Comparison of ENCODE assay signal across 15 cellular contexts in the genomic region with DNA sequence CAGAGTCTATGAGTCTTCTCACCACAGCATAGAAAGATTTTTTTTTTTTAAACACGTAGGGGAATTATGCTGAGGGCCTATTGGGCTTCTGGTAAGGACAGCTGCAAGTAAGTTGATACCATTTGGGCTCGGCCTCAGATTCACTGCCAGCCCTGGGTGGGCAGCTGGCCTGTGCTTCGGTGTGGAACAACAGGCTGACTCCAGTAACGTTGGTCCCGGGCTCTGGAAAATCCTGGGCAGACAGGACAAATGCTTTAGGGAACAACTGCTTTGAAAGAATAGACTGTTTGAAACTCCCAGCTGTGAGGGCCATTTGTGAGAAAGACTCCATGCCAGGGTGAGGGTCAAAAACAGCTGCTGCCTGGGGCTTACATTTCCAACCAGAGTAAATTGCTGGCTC.
DNase-seq lines count a peak whose midpoint lies in the region; ATAC-seq and TF ChIP-seq lines count a peak whose summit lies in the region.
"Had no signal": no experiment of that assay in that cellular context is flagged by ENCODE, and none has a peak within 500 bp of the region (broad histone marks: within the 10 kb centered on the region; RNA-seq: fewer than 3 reads in every experiment).

No MANE protein-coding gene starts in this region.

- POLR2A ChIA-PET in activated CD4-positive, alpha-beta memory T cell treated with anti-CD3 and anti-CD28 coated beads, Interleukin-2, amount 10 ng/mL, durations not matched to agents 7 days and 5 days (lab: Charles Lee), result no interaction called here
- POLR2A ChIA-PET in Caco-2 (lab: Charles Lee), result no interaction called here

- no peaks in the 10 kb centered on the region for H3K9me3 ChIP-seq in mesodermal cell (ENCODE audit: control insufficient read depth, low read length)
- H3K9me3 ChIP-seq in Caco-2, result no peaks in the 10 kb centered on the region
- H3K9me3 ChIP-seq: breast epithelium, transverse colon had no signal

- peaks cover 11% of the 10 kb centered on the region for H3K4me1 Mint-ChIP-seq in activated CD4-positive, alpha-beta memory T cell treated with anti-CD3 and anti-CD28 coated beads, Interleukin-2, amount 10 ng/mL, durations not matched to agents 7 days and 5 days
- H3K4me1 Mint-ChIP-seq in Caco-2 (ENCODE audit: low read depth, unreplicated experiment), result no peaks in the 10 kb centered on the region

- no peaks in the 10 kb centered on the region for H3K9me3 Mint-ChIP-seq in activated CD4-positive, alpha-beta memory T cell treated with anti-CD3 and anti-CD28 coated beads, Interleukin-2, amount 10 ng/mL, durations not matched to agents 7 days and 5 days
- no peaks in the 10 kb centered on the region for H3K9me3 Mint-ChIP-seq in Caco-2 (ENCODE audit: unreplicated experiment)
- H3K9me3 Mint-ChIP-seq: activated T-helper 1 cell treated with anti-CD3 and anti-CD28 coated beads, Interleukin-12 subunit alpha, Interleukin-12 subunit beta, Interleukin-2, Interleukin-4 antibody, amounts not matched to agents 30 ng/mL and 10 ng/mL and 1 ng/mL, durations not matched to agents 14 hours and 24 hours and 36 hours had no signal

- CTCF ChIA-PET in activated CD4-positive, alpha-beta memory T cell treated with anti-CD3 and anti-CD28 coated beads, Interleukin-2, amount 10 ng/mL, durations not matched to agents 7 days and 5 days (lab: Charles Lee), result no interaction called here
- CTCF ChIA-PET in Caco-2 (lab: Charles Lee), result no interaction called here

- no peak overlapping the region for H3K4me3 Mint-ChIP-seq in activated CD4-positive, alpha-beta memory T cell treated with anti-CD3 and anti-CD28 coated beads, Interleukin-2, amount 10 ng/mL, durations not matched to agents 7 days and 5 days
- H3K4me3 Mint-ChIP-seq in Caco-2 (ENCODE audit: unreplicated experiment), result no peak overlapping the region
- H3K4me3 Mint-ChIP-seq: activated T-helper 1 cell treated with anti-CD3 and anti-CD28 coated beads, Interleukin-12 subunit alpha, Interleukin-12 subunit beta, Interleukin-2, Interleukin-4 antibody, amounts not matched to agents 30 ng/mL and 10 ng/mL and 1 ng/mL, durations not matched to agents 14 hours and 24 hours and 36 hours had no signal

- H3K27ac ChIP-seq in mesodermal cell (ENCODE audit: low read depth, low read length, severe bottlenecking) (peak overlapping the region; percentile 49), substantia nigra (ENCODE audit: low read depth, low read length, poor library complexity, severe bottlenecking) (no peak overlapping the region)
- H3K27ac ChIP-seq: breast epithelium, GM23248, skin epidermis, transverse colon had no signal

- peaks cover 7% of the 10 kb centered on the region for H3K4me1 ChIP-seq in mesodermal cell (ENCODE audit: control insufficient read depth, insufficient read depth, low read length, poor library complexity, severe bottlenecking)
- no peaks in the 10 kb centered on the region for H3K4me1 ChIP-seq in Caco-2
- H3K4me1 ChIP-seq: breast epithelium, transverse colon had no signal

- H3K4me3 ChIP-seq in choroid plexus epithelial cell (ENCODE audit: low read depth, low read length) (no peak overlapping the region), mesodermal cell (ENCODE audit: extremely low read depth, insufficient read depth, low read length, poor library complexity, severe bottlenecking) (no peak overlapping the region), Caco-2 (ENCODE audit: low read depth, low read length) (no peak overlapping the region)
- H3K4me3 ChIP-seq: breast epithelium, GM23248, skin epidermis, transverse colon had no signal

- no TSS peak for BruUV-seq in Caco-2 (replicated peaks; lab: Mats Ljungman, UMichigan)

- ATAC-seq in HG02840 (IDR thresholded peaks at IDR 0.05; ENCODE audit: low FRiP score, unreplicated experiment) (no peak), GM19463 (IDR thresholded peaks at IDR 0.05; ENCODE audit: unreplicated experiment) (no peak)

- TF ChIP-seq CTCF in choroid plexus epithelial cell (conservative IDR thresholded peaks at IDR 0.05; ENCODE audit: low read depth, low read length) (no peak), Caco-2 (IDR thresholded peaks at IDR 0.05; ENCODE audit: insufficient read depth in 1 of 2, low read depth in 1 of 2, low read length in 1 of 2, severe bottlenecking in 1 of 2, unreplicated experiment in 1 of 2) (no peak)

- H3K36me3 ChIP-seq in mesodermal cell (ENCODE audit: control insufficient read depth, insufficient read depth, low read length) (no peaks in the 10 kb centered on the region), Caco-2 (ENCODE audit: control insufficient read depth, insufficient read depth, low read length) (no peaks in the 10 kb centered on the region)
- H3K36me3 ChIP-seq: breast epithelium, transverse colon had no signal

- WGBS in mesodermal cell (ENCODE audit: insufficient coverage in 2 of 2), 2 experiments, result 34 to 43% methylated on average over 5 of the region's 5 CpGs

- intact Hi-C loops in Caco-2 (cut with micrococcal nuclease; ENCODE audit: unreplicated experiment), result no loop called here

- no peak overlapping the region for H3K27ac Mint-ChIP-seq in activated CD4-positive, alpha-beta memory T cell treated with anti-CD3 and anti-CD28 coated beads, Interleukin-2, amount 10 ng/mL, durations not matched to agents 7 days and 5 days
- H3K27ac Mint-ChIP-seq in Caco-2 (ENCODE audit: unreplicated experiment), result no peak overlapping the region
- H3K27ac Mint-ChIP-seq: activated T-helper 1 cell treated with anti-CD3 and anti-CD28 coated beads, Interleukin-12 subunit alpha, Interleukin-12 subunit beta, Interleukin-2, Interleukin-4 antibody, amounts not matched to agents 30 ng/mL and 10 ng/mL and 1 ng/mL, durations not matched to agents 14 hours and 24 hours and 36 hours had no signal

- no peaks in the 10 kb centered on the region for H3K27me3 ChIP-seq in Caco-2 (replicated peaks; ENCODE audit: control insufficient read depth, insufficient read depth, low read length)
- H3K27me3 ChIP-seq: breast epithelium, transverse colon had no signal

- DNase-seq in NCI-H345 (lab: John Stamatoyannopoulos, UW) (peak; percentile 45), choroid plexus epithelial cell (ENCODE audit: low read depth) (peak; percentile 26), substantia nigra (lab: John Stamatoyannopoulos, UW) (peak in 27 of 49 donors; percentile 3 to 54 (median 20)), Caco-2 (no peak)
- DNase-seq in activated CD4-positive, alpha-beta memory T cell treated with anti-CD3 and anti-CD28 coated beads, Interleukin-2, amount 10 ng/mL, durations not matched to agents 7 days and 5 days, result no peak
- DNase-seq: activated CD4-positive, alpha-beta T cell treated with anti-CD3 and anti-CD28 coated beads for 4 hours; GM23248; SW 1271; transverse colon had no signal

- H3K36me3 Mint-ChIP-seq in activated CD4-positive, alpha-beta memory T cell treated with anti-CD3 and anti-CD28 coated beads, Interleukin-2, amount 10 ng/mL, durations not matched to agents 7 days and 5 days (ENCODE audit: low read depth), result no peaks in the 10 kb centered on the region
- no peaks in the 10 kb centered on the region for H3K36me3 Mint-ChIP-seq in Caco-2 (ENCODE audit: insufficient read depth, unreplicated experiment)

- peaks cover 10% of the 10 kb centered on the region for H3K27me3 Mint-ChIP-seq in activated CD4-positive, alpha-beta memory T cell treated with anti-CD3 and anti-CD28 coated beads, Interleukin-2, amount 10 ng/mL, durations not matched to agents 7 days and 5 days
- peaks cover 17% of the 10 kb centered on the region for H3K27me3 Mint-ChIP-seq in Caco-2 (ENCODE audit: insufficient read depth, unreplicated experiment)

Comparison
In these comparisons a context has a peak if more than half of its experiments do, and no peak if none do; other contexts are left out.
1. DNase-seq: peak in NCI-H345 (single experiment), choroid plexus epithelial cell (single experiment) and substantia nigra (27 of 49); none in activated CD4-positive, alpha-beta memory T cell treated with anti-CD3 and anti-CD28 coated beads, Interleukin-2, amount 10 ng/mL, durations not matched to agents 7 days and 5 days (single experiment) and Caco-2 (0 of 2).